Comparison of ENCODE assay signal across 2 cellular contexts in the genomic region with DNA sequence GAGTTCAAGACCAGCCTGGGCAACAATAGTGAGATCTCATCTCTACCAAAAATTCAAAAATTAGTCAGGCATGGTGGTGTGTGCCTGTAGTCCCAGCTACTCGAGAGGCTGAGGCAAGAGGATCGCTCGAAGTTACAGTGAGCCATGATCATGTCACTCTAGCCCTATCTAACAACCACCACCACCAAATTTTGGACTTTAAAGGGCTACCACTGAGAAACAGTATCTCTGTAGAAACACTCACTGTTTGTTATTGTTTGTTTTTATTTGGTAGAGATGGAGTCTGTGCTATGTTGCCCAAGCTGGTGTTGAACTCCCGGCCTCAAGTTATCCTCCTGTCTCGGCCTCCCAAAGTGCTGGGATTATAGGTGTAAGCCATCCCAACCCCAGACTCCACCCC.
TF ChIP-seq lines count a peak whose summit lies in the region.

No MANE protein-coding gene starts in this region.

TF ChIP-seq in HCT116, 20 proteins besides CTCF, POLR2A, EP300 and RAD21:
- TF ChIP-seq EZH2 (IDR thresholded peaks at IDR 0.05) (no peak), SRF (IDR thresholded peaks at IDR 0.05; ENCODE audit: low read depth) (no peak), ELF1 (IDR thresholded peaks at IDR 0.05; ENCODE audit: borderline replicate concordance, low read depth) (no peak), ZFX (IDR thresholded peaks at IDR 0.05) (no peak), POLR2AphosphoS5 (IDR thresholded peaks at IDR 0.05; ENCODE audit: low read depth, low read length) (no peak), EGR1 (IDR thresholded peaks at IDR 0.05; ENCODE audit: low read depth) (no peak), ZNF274 (IDR thresholded peaks at IDR 0.05; ENCODE audit: low read depth, low read length) (no peak), EZH2phosphoT487 (IDR thresholded peaks at IDR 0.05; ENCODE audit: borderline replicate concordance) (no peak), CEBPB (IDR thresholded peaks at IDR 0.05; ENCODE audit: low read depth) (no peak)
- TF ChIP-seq, protein P1, sequence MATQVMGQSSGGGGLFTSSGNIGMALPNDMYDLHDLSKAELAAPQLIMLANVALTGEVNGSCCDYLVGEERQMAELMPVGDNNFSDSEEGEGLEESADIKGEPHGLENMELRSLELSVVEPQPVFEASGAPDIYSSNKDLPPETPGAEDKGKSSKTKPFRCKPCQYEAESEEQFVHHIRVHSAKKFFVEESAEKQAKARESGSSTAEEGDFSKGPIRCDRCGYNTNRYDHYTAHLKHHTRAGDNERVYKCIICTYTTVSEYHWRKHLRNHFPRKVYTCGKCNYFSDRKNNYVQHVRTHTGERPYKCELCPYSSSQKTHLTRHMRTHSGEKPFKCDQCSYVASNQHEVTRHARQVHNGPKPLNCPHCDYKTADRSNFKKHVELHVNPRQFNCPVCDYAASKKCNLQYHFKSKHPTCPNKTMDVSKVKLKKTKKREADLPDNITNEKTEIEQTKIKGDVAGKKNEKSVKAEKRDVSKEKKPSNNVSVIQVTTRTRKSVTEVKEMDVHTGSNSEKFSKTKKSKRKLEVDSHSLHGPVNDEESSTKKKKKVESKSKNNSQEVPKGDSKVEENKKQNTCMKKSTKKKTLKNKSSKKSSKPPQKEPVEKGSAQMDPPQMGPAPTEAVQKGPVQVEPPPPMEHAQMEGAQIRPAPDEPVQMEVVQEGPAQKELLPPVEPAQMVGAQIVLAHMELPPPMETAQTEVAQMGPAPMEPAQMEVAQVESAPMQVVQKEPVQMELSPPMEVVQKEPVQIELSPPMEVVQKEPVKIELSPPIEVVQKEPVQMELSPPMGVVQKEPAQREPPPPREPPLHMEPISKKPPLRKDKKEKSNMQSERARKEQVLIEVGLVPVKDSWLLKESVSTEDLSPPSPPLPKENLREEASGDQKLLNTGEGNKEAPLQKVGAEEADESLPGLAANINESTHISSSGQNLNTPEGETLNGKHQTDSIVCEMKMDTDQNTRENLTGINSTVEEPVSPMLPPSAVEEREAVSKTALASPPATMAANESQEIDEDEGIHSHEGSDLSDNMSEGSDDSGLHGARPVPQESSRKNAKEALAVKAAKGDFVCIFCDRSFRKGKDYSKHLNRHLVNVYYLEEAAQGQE (IDR thresholded peaks at IDR 0.05; ENCODE audit: low read depth): no peak

TF ChIP-seq in K562, 482 proteins besides CTCF, POLR2A, EP300 and RAD21:
- TF ChIP-seq XRCC5 (IDR thresholded peaks at IDR 0.05; ENCODE audit: low read depth, low read length) (0 out of 2 replicates have a peak, but pooled peaks have one; percentile 10), LCOR (CRISPR knock-in tag; IDR thresholded peaks at IDR 0.05) (no peak)
